In the genomic region with DNA sequence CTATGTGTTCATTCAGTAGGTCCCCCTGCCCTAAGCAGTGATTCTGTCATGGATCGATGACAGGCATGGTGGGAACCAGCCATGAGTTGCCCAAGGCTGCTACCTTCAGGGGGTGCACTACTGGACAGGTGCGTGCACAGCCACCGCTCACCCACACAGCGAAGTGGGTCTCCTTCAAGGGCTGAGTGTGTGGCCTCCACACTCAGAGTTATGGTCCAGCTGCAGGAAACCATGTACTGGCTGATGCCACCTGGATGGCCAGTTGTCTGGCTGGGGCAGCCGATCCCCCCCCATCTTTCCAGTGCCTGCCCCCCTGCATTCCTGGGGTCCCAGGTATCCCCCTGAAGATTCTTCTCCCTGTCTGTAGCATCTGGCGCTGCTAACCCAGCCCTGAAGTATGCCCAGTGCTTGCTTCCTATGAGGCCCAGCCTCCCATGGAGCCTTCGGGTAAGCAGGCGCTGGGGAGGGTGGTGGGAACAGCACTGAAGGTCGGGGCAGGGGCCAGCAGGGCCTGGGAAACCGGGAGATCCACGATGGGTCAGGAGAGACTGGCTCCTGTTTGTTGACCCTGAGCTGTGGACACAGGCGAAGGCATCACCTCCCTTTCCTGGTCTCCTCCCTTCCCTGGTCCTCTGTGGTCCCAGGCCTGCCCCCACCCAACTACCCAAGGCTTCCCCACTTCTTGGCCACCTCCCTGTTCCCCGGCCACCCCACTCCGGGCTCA, we compare ENCODE assay signal across 3 cellular contexts.
TF ChIP-seq lines count a peak whose summit lies in the region.

No MANE protein-coding gene starts in this region.

TF ChIP-seq in HepG2, 621 proteins besides CTCF, POLR2A, EP300 and RAD21 (continued from another document):
- TF ChIP-seq ZNF768 (CRISPR knock-in tag; IDR thresholded peaks at IDR 0.05) (no peak), SALL1 (CRISPR knock-in tag; IDR thresholded peaks at IDR 0.05) (peak; percentile 20; the same call in 1 of the 2 replicates), DMAP1 (CRISPR knock-in tag; IDR thresholded peaks at IDR 0.05) (no peak), ZFX (CRISPR knock-in tag; IDR thresholded peaks at IDR 0.05; ENCODE audit: low read depth) (0 out of 2 replicates have a peak, but pooled peaks have one; percentile 20), SP2 (CRISPR knock-in tag; IDR thresholded peaks at IDR 0.05) (0 out of 2 replicates have a peak, but pooled peaks have one; percentile 21), BRCA1 (CRISPR knock-in tag; IDR thresholded peaks at IDR 0.05) (no peak), ZNF883 (CRISPR knock-in tag; IDR thresholded peaks at IDR 0.05; ENCODE audit: not compliant biosample characterization) (no peak), ZEB1 (IDR thresholded peaks at IDR 0.05; ENCODE audit: insufficient replicate concordance, low read depth) (no peak), ZNF264 (CRISPR knock-in tag; IDR thresholded peaks at IDR 0.05) (no peak)
- TF ChIP-seq, protein P1, sequence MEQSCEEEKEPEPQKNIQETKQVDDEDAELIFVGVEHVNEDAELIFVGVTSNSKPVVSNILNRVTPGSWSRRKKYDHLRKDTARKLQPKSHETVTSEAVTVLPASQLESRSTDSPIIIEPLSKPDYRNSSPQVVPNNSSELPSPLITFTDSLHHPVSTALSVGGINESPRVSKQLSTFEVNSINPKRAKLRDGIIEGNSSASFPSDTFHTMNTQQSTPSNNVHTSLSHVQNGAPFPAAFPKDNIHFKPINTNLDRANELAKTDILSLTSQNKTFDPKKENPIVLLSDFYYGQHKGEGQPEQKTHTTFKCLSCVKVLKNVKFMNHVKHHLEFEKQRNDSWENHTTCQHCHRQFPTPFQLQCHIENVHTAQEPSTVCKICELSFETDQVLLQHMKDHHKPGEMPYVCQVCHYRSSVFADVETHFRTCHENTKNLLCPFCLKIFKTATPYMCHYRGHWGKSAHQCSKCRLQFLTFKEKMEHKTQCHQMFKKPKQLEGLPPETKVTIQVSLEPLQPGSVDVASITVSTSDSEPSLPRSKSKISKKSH (CRISPR knock-in tag; IDR thresholded peaks at IDR 0.05; ENCODE audit: borderline replicate concordance) = 0 out of 2 replicates have a peak, but pooled peaks have one; percentile 64
- TF ChIP-seq, protein P2, sequence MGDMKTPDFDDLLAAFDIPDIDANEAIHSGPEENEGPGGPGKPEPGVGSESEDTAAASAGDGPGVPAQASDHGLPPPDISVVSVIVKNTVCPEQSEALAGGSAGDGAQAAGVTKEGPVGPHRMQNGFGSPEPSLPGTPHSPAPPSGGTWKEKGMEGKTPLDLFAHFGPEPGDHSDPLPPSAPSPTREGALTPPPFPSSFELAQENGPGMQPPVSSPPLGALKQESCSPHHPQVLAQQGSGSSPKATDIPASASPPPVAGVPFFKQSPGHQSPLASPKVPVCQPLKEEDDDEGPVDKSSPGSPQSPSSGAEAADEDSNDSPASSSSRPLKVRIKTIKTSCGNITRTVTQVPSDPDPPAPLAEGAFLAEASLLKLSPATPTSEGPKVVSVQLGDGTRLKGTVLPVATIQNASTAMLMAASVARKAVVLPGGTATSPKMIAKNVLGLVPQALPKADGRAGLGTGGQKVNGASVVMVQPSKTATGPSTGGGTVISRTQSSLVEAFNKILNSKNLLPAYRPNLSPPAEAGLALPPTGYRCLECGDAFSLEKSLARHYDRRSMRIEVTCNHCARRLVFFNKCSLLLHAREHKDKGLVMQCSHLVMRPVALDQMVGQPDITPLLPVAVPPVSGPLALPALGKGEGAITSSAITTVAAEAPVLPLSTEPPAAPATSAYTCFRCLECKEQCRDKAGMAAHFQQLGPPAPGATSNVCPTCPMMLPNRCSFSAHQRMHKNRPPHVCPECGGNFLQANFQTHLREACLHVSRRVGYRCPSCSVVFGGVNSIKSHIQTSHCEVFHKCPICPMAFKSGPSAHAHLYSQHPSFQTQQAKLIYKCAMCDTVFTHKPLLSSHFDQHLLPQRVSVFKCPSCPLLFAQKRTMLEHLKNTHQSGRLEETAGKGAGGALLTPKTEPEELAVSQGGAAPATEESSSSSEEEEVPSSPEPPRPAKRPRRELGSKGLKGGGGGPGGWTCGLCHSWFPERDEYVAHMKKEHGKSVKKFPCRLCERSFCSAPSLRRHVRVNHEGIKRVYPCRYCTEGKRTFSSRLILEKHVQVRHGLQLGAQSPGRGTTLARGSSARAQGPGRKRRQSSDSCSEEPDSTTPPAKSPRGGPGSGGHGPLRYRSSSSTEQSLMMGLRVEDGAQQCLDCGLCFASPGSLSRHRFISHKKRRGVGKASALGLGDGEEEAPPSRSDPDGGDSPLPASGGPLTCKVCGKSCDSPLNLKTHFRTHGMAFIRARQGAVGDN (CRISPR knock-in tag; IDR thresholded peaks at IDR 0.05) = peak; percentile 16; the same call in 1 of the 2 replicates

TF ChIP-seq in liver, 16 proteins besides CTCF, POLR2A, EP300 and RAD21:
- TF ChIP-seq, protein P3, sequence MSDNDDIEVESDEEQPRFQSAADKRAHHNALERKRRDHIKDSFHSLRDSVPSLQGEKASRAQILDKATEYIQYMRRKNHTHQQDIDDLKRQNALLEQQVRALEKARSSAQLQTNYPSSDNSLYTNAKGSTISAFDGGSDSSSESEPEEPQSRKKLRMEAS (IDR thresholded peaks at IDR 0.05) = no peak
- peak; percentile 63 for TF ChIP-seq NR2F2 (IDR thresholded peaks at IDR 0.05)

TF ChIP-seq in HEK293T, 16 proteins besides CTCF, POLR2A, EP300 and RAD21 (continued from another document):
- TF ChIP-seq FOXK2 (IDR thresholded peaks at IDR 0.05) (no peak), ELF4 (IDR thresholded peaks at IDR 0.05) (no peak), CTBP1 (IDR thresholded peaks at IDR 0.05; ENCODE audit: borderline replicate concordance) (no peak), SUZ12 (IDR thresholded peaks at IDR 0.05) (no peak), FOXM1 (IDR thresholded peaks at IDR 0.05; ENCODE audit: borderline replicate concordance) (no peak), L3MBTL2 (conservative IDR thresholded peaks at IDR 0.05) (no peak), ARNT (IDR thresholded peaks at IDR 0.05) (no peak), BHLHE40 (IDR thresholded peaks at IDR 0.05; ENCODE audit: borderline replicate concordance) (no peak), ZNF384 (IDR thresholded peaks at IDR 0.05) (no peak), FOXA1 (IDR thresholded peaks at IDR 0.05) (no peak), HDGF (IDR thresholded peaks at IDR 0.05; ENCODE audit: borderline replicate concordance) (no peak)
- TF ChIP-seq, protein P4, sequence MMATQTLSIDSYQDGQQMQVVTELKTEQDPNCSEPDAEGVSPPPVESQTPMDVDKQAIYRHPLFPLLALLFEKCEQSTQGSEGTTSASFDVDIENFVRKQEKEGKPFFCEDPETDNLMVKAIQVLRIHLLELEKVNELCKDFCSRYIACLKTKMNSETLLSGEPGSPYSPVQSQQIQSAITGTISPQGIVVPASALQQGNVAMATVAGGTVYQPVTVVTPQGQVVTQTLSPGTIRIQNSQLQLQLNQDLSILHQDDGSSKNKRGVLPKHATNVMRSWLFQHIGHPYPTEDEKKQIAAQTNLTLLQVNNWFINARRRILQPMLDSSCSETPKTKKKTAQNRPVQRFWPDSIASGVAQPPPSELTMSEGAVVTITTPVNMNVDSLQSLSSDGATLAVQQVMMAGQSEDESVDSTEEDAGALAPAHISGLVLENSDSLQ (IDR thresholded peaks at IDR 0.05) = no peak
